8 cellular contexts compared by ENCODE assay signal in the genomic region with DNA sequence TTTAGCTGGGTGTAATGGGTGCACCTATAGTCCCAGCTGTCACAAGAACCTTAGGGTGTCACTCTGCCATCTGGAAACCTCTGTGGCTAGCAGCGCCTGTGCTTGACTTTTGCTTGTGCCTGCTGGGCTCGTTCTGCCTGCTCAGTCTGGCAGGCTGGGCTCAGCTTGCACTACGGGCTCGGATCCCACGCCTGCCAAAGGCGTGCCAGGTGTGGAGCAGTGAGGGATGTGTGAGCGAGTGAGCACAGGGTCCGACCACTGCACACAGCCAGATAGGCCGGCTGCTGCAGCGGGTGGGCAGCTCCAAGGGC. TPM values are rescaled to one million over a fixed set of nuclear protein-coding genes. Genes with fewer than 3 reads are reported as not detected.
A peak's percentile ranks its signal among the peaks of the same experiment; 100 is the strongest.
DNase-seq lines count a peak whose midpoint lies in the region; ATAC-seq, FAIRE-seq and TF ChIP-seq lines count a peak whose summit lies in the region.

No MANE protein-coding gene starts in this region.

- H3K4me3 Mint-ChIP-seq in activated CD8-positive, alpha-beta T cell treated with anti-CD3 and anti-CD28 coated beads, Interleukin-2, amount 10 ng/mL, durations not matched to agents 7 days and 5 days = no peak overlapping the region
- no peak overlapping the region for H3K4me3 Mint-ChIP-seq in activated CD8-positive, alpha-beta T cell treated with anti-CD3 and anti-CD28 coated beads for 36 hours
- H3K4me3 Mint-ChIP-seq in activated T-helper 17 cell treated with anti-CD3 and anti-CD28 coated beads, Interleukin-2, amount 50 U/mL, for 72 hours = peak overlapping the region; percentile 93
- H3K4me3 Mint-ChIP-seq in CD8-positive, alpha-beta memory T cell = no peak overlapping the region

- no peaks in the 10 kb centered on the region for H3K27me3 ChIP-seq in lower lobe of right lung (ENCODE audit: low read depth)
- no peaks in the 10 kb centered on the region for H3K27me3 ChIP-seq in thoracic aorta (replicated peaks; ENCODE audit: insufficient read depth)
- no peaks in the 10 kb centered on the region for H3K27me3 ChIP-seq in CD8-positive, alpha-beta memory T cell (ENCODE audit: insufficient read depth, low read length, poor library complexity, severe bottlenecking)

- H3K27ac ChIP-seq in lower lobe of right lung (peak overlapping the region; percentile 77), thoracic aorta (no peak overlapping the region)
- H3K27ac ChIP-seq in CD8-positive, alpha-beta memory T cell (ENCODE audit: low read depth, low read length) = no peak overlapping the region

- H3K9me3 ChIP-seq in lower lobe of right lung (no peaks in the 10 kb centered on the region), thoracic aorta (no peaks in the 10 kb centered on the region)
- H3K9me3 ChIP-seq in CD8-positive, alpha-beta memory T cell (ENCODE audit: low read length) = no peaks in the 10 kb centered on the region

- FAIRE-seq in frontal cortex (lab: Jason Lieb, UNC) = no peak

- H3K27me3 Mint-ChIP-seq in activated CD8-positive, alpha-beta T cell treated with anti-CD3 and anti-CD28 coated beads, Interleukin-2, amount 10 ng/mL, durations not matched to agents 7 days and 5 days (ENCODE audit: low read depth) = peaks cover 2% of the 10 kb centered on the region
- H3K27me3 Mint-ChIP-seq in activated CD8-positive, alpha-beta T cell treated with anti-CD3 and anti-CD28 coated beads for 36 hours = no peaks in the 10 kb centered on the region
- no peaks in the 10 kb centered on the region for H3K27me3 Mint-ChIP-seq in activated T-helper 17 cell treated with anti-CD3 and anti-CD28 coated beads, Interleukin-2, amount 50 U/mL, for 72 hours
- H3K27me3 Mint-ChIP-seq in CD8-positive, alpha-beta memory T cell = no peaks in the 10 kb centered on the region

- H3K4me3 ChIP-seq in lower lobe of right lung (peak overlapping the region; percentile 51), thoracic aorta (peak overlapping the region; percentile 29)
- no peak overlapping the region for H3K4me3 ChIP-seq in CD8-positive, alpha-beta memory T cell (ENCODE audit: low read length)

- H3K36me3 ChIP-seq in lower lobe of right lung (no peaks in the 10 kb centered on the region), thoracic aorta (no peaks in the 10 kb centered on the region)
- no peaks in the 10 kb centered on the region for H3K36me3 ChIP-seq in CD8-positive, alpha-beta memory T cell (ENCODE audit: insufficient read depth, low read length)

- no peak for DNase-seq in activated CD8-positive, alpha-beta T cell treated with anti-CD3 and anti-CD28 coated beads, Interleukin-2, amount 10 ng/mL, durations not matched to agents 7 days and 5 days
- DNase-seq in activated CD8-positive, alpha-beta T cell treated with anti-CD3 and anti-CD28 coated beads for 36 hours = no peak
- DNase-seq in lower lobe of right lung (no peak), thoracic aorta (ENCODE audit: low spot score) (no peak), frontal cortex (ENCODE audit: low spot score in 2 of 2) (no peak), OCI-M1 (lab: John Stamatoyannopoulos, UW) (no peak)
- DNase-seq in CD8-positive, alpha-beta memory T cell = no peak

- CTCF ChIA-PET in activated CD8-positive, alpha-beta T cell treated with anti-CD3 and anti-CD28 coated beads, Interleukin-2, amount 10 ng/mL, durations not matched to agents 7 days and 5 days (lab: Charles Lee) = interaction anchor here (0.7 to 4.8 kb wide), 5 partner anchors 12 to 58 kb away, joined by 4 to 30 read pairs (median 5); no protein-coding TSS in a partner anchor
- CTCF ChIA-PET in activated CD8-positive, alpha-beta T cell treated with anti-CD3 and anti-CD28 coated beads for 36 hours (lab: Charles Lee) = interaction anchor here (0.5 to 6.2 kb wide), 6 partner anchors 12 to 115 kb away, joined by 3 to 29 read pairs (median 3); no protein-coding TSS in a partner anchor
- CTCF ChIA-PET in CD8-positive, alpha-beta memory T cell (lab: Charles Lee) = interaction anchor here (1.5 to 1.7 kb wide), 4 partner anchors 12 to 58 kb away, joined by 4 read pairs; a partner anchor contains a TSS

- H3K27ac Mint-ChIP-seq in activated CD8-positive, alpha-beta T cell treated with anti-CD3 and anti-CD28 coated beads, Interleukin-2, amount 10 ng/mL, durations not matched to agents 7 days and 5 days = peak overlapping the region; percentile 57
- no peak overlapping the region for H3K27ac Mint-ChIP-seq in activated CD8-positive, alpha-beta T cell treated with anti-CD3 and anti-CD28 coated beads for 36 hours
- peak overlapping the region; percentile 96 for H3K27ac Mint-ChIP-seq in activated T-helper 17 cell treated with anti-CD3 and anti-CD28 coated beads, Interleukin-2, amount 50 U/mL, for 72 hours
- H3K27ac Mint-ChIP-seq in CD8-positive, alpha-beta memory T cell = peak overlapping the region in 2 of 8 donors; percentile 68 to 83

- no peaks in the 10 kb centered on the region for H3K9me3 Mint-ChIP-seq in activated CD8-positive, alpha-beta T cell treated with anti-CD3 and anti-CD28 coated beads, Interleukin-2, amount 10 ng/mL, durations not matched to agents 7 days and 5 days (ENCODE audit: insufficient read depth)
- no peaks in the 10 kb centered on the region for H3K9me3 Mint-ChIP-seq in activated CD8-positive, alpha-beta T cell treated with anti-CD3 and anti-CD28 coated beads for 36 hours
- H3K9me3 Mint-ChIP-seq in activated T-helper 17 cell treated with anti-CD3 and anti-CD28 coated beads, Interleukin-2, amount 50 U/mL, for 72 hours = no peaks in the 10 kb centered on the region
- H3K9me3 Mint-ChIP-seq in CD8-positive, alpha-beta memory T cell = no peaks in the 10 kb centered on the region

- peaks cover 32% of the 10 kb centered on the region for H3K4me1 ChIP-seq in lower lobe of right lung
- peaks cover 8 to 22% of the 10 kb centered on the region in 2 donors for H3K4me1 ChIP-seq in thoracic aorta (ENCODE audit: control insufficient read depth in 1 of 2, low read depth in 2 of 2)
- peaks cover 22% of the 10 kb centered on the region for H3K4me1 ChIP-seq in CD8-positive, alpha-beta memory T cell (ENCODE audit: insufficient read depth, low read length)

- intact Hi-C loops in activated CD8-positive, alpha-beta T cell treated with anti-CD3 and anti-CD28 coated beads for 36 hours (cut with micrococcal nuclease) = no loop called here
- intact Hi-C loops in lower lobe of right lung (cut with DNase I) = no loop called here

- H3K36me3 Mint-ChIP-seq in activated CD8-positive, alpha-beta T cell treated with anti-CD3 and anti-CD28 coated beads, Interleukin-2, amount 10 ng/mL, durations not matched to agents 7 days and 5 days (ENCODE audit: low read depth) = peaks cover 5% of the 10 kb centered on the region
- H3K36me3 Mint-ChIP-seq in activated CD8-positive, alpha-beta T cell treated with anti-CD3 and anti-CD28 coated beads for 36 hours (ENCODE audit: low read depth) = peaks cover 5% of the 10 kb centered on the region
- peaks cover 9% of the 10 kb centered on the region for H3K36me3 Mint-ChIP-seq in activated T-helper 17 cell treated with anti-CD3 and anti-CD28 coated beads, Interleukin-2, amount 50 U/mL, for 72 hours (ENCODE audit: low read depth)
- peaks cover 0 to 9% (median 0%) of the 10 kb centered on the region in 3 donors for H3K36me3 Mint-ChIP-seq in CD8-positive, alpha-beta memory T cell

- TF ChIP-seq CTCF in activated CD8-positive, alpha-beta T cell treated with anti-CD3 and anti-CD28 coated beads for 36 hours (IDR thresholded peaks at IDR 0.05) = no peak
- no peak for TF ChIP-seq CTCF in lower lobe of right lung (IDR thresholded peaks at IDR 0.05)
- TF ChIP-seq CTCF in thoracic aorta (IDR thresholded peaks at IDR 0.05) = no peak

- H3K4me1 Mint-ChIP-seq in activated CD8-positive, alpha-beta T cell treated with anti-CD3 and anti-CD28 coated beads, Interleukin-2, amount 10 ng/mL, durations not matched to agents 7 days and 5 days (ENCODE audit: low read depth) = peaks cover 37% of the 10 kb centered on the region
- peaks cover 26% of the 10 kb centered on the region for H3K4me1 Mint-ChIP-seq in activated CD8-positive, alpha-beta T cell treated with anti-CD3 and anti-CD28 coated beads for 36 hours (ENCODE audit: low read depth)
- H3K4me1 Mint-ChIP-seq in activated T-helper 17 cell treated with anti-CD3 and anti-CD28 coated beads, Interleukin-2, amount 50 U/mL, for 72 hours = peaks cover 19% of the 10 kb centered on the region
- peaks cover 21 to 44% (median 25%) of the 10 kb centered on the region in 3 donors for H3K4me1 Mint-ChIP-seq in CD8-positive, alpha-beta memory T cell

- ATAC-seq in activated CD8-positive, alpha-beta T cell treated with anti-CD3 and anti-CD28 coated beads, Interleukin-2, amount 10 ng/mL, durations not matched to agents 7 days and 5 days = no peak
- ATAC-seq in activated CD8-positive, alpha-beta T cell treated with anti-CD3 and anti-CD28 coated beads for 36 hours = no peak
- no peak for ATAC-seq in activated T-helper 17 cell treated with anti-CD3 and anti-CD28 coated beads, Interleukin-2, amount 50 U/mL, for 72 hours (replicated peaks)
- ATAC-seq in lower lobe of right lung (no peak), thoracic aorta (ENCODE audit: insufficient number of reproducible peaks, low FRiP score, low read depth) (no peak)

- POLR2A ChIA-PET in activated CD8-positive, alpha-beta T cell treated with anti-CD3 and anti-CD28 coated beads, Interleukin-2, amount 10 ng/mL, durations not matched to agents 7 days and 5 days (lab: Charles Lee) = interaction anchor here (0.8 to 1.1 kb wide), 2 partner anchors 13 to 58 kb away, joined by 3 to 6 read pairs; no protein-coding TSS in a partner anchor
- POLR2A ChIA-PET in activated CD8-positive, alpha-beta T cell treated with anti-CD3 and anti-CD28 coated beads for 36 hours (lab: Charles Lee) = interaction anchor here (0.6 to 6.3 kb wide), 5 partner anchors 9 to 290 kb away, joined by 3 to 119 read pairs (median 3); a partner anchor contains a TSS
- POLR2A ChIA-PET in CD8-positive, alpha-beta memory T cell (lab: Charles Lee) = interaction anchor here (2.1 kb wide), 1 partner anchor 14 kb away, joined by 12 read pairs; no protein-coding TSS in a partner anchor

RNA-seq across cellular contexts. Expression of a gene that starts 2.8 kb away (rescaled TPM):
- total RNA-seq in activated CD8-positive, alpha-beta T cell treated with anti-CD3 and anti-CD28 coated beads, Interleukin-2, amount 10 ng/mL, durations not matched to agents 7 days and 5 days = 10 to 100 TPM; 44.7 to 47.5 TPM
- total RNA-seq in activated CD8-positive, alpha-beta T cell treated with anti-CD3 and anti-CD28 coated beads for 36 hours = 10 to 100 TPM; 43.8 to 46.2 TPM
- 10 to 100 TPM; 24.6 to 59.6 TPM for total RNA-seq in activated T-helper 17 cell treated with anti-CD3 and anti-CD28 coated beads, Interleukin-2, amount 50 U/mL, for 72 hours
- total RNA-seq in lower lobe of right lung = 44.5 TPM
- 10 to 100 TPM; 14.4 to 34.4 TPM for total RNA-seq in thoracic aorta
- total RNA-seq in frontal cortex = 3.3 TPM
- 10 to 100 TPM; 75.3 to 81.4 TPM for total RNA-seq in CD8-positive, alpha-beta memory T cell
- 146 TPM for polyA plus RNA-seq in CD8-positive, alpha-beta memory T cell

RNA-seq across cellular contexts. Expression of a gene that starts 14.7 kb away (rescaled TPM):
- total RNA-seq in activated CD8-positive, alpha-beta T cell treated with anti-CD3 and anti-CD28 coated beads, Interleukin-2, amount 10 ng/mL, durations not matched to agents 7 days and 5 days = 10 to 100 TPM; 69.7 to 72.4 TPM
- total RNA-seq in activated CD8-positive, alpha-beta T cell treated with anti-CD3 and anti-CD28 coated beads for 36 hours = 10 to 100 TPM; 41.2 to 44.4 TPM
- total RNA-seq in activated T-helper 17 cell treated with anti-CD3 and anti-CD28 coated beads, Interleukin-2, amount 50 U/mL, for 72 hours = 10 to 100 TPM; 44.1 to 56.8 TPM
- total RNA-seq in lower lobe of right lung = 74.2 TPM
- 10 to 100 TPM; 60.3 to 61.5 TPM for total RNA-seq in thoracic aorta
- 10.6 TPM for total RNA-seq in frontal cortex
- 10 to 100 TPM; 52.9 to 56.8 TPM for total RNA-seq in CD8-positive, alpha-beta memory T cell
- polyA plus RNA-seq in CD8-positive, alpha-beta memory T cell = 53.7 TPM

RNA-seq across cellular contexts. Expression of a gene that starts 49.8 kb away (rescaled TPM):
- total RNA-seq in activated CD8-positive, alpha-beta T cell treated with anti-CD3 and anti-CD28 coated beads, Interleukin-2, amount 10 ng/mL, durations not matched to agents 7 days and 5 days = 1 to 10 TPM in 1 of 2 experiments, under 1 TPM in 1; 0.66 to 1.9 TPM
- total RNA-seq in activated CD8-positive, alpha-beta T cell treated with anti-CD3 and anti-CD28 coated beads for 36 hours = 1 to 10 TPM; 1.2 to 1.5 TPM
- 1 to 10 TPM; 1.5 to 1.8 TPM for total RNA-seq in activated T-helper 17 cell treated with anti-CD3 and anti-CD28 coated beads, Interleukin-2, amount 50 U/mL, for 72 hours
- 17.1 TPM for total RNA-seq in lower lobe of right lung
- 10 to 100 TPM; 11.5 to 16.9 TPM for total RNA-seq in thoracic aorta
- total RNA-seq in frontal cortex = 20.8 TPM
- total RNA-seq in CD8-positive, alpha-beta memory T cell = 1 to 10 TPM; 2.0 to 2.7 TPM
- not detected for polyA plus RNA-seq in CD8-positive, alpha-beta memory T cell
